ENCODE assay signal across 33 cellular contexts in genomic region chr13:90605690-90606089, GRCh38.
DNase-seq lines count a peak whose midpoint lies in the region; ATAC-seq, FAIRE-seq and TF ChIP-seq lines count a peak whose summit lies in the region.
"Had no signal": no experiment of that assay in that cellular context is flagged by ENCODE, and none has a peak within 500 bp of the region (broad histone marks: within the 10 kb centered on the region; RNA-seq: fewer than 3 reads in every experiment).

No MANE protein-coding gene starts in this region.

- FAIRE-seq in K562 (lab: Jason Lieb, UNC) (no peak), islet of Langerhans (lab: Jason Lieb, UNC) (peak; percentile 27)
- FAIRE-seq: A204.1, A549, D721Med had no signal

- H3K9me1 ChIP-seq in K562 (ENCODE audit: control insufficient read depth, insufficient read depth, low read length): no peaks in the 10 kb centered on the region

- H3K4me2 ChIP-seq in GM23248 (ENCODE audit: unreplicated experiment) (no peak overlapping the region), K562 (ENCODE audit: insufficient read depth, low read length) (no peak overlapping the region)
- H3K4me2 ChIP-seq: A549; BLaER1; BLaER1 treated with 17β-estradiol and CSF1 and Interleukin-3, amounts not matched to agents 10 nM and 100 nM had no signal

- no peak for TF ChIP-seq CTCF in K562 (IDR thresholded peaks at IDR 0.05 in 2 of 3, conservative IDR thresholded peaks at IDR 0.05 in 1 of 3; ENCODE audit: insufficient read depth in 2 of 3, low read depth in 1 of 3, low read length in 3 of 3)

- ATAC-seq in K562: no peak
- ATAC-seq: A549; CD8-positive, alpha-beta T cell had no signal

- no peak for TF ChIP-seq RAD21 in K562 (CRISPR knock-in tag; conservative IDR thresholded peaks at IDR 0.05 in 1 of 2, IDR thresholded peaks at IDR 0.05 in 1 of 2)

- no peak overlapping the region for H3K27ac ChIP-seq in GM23248
- H3K27ac ChIP-seq in K562 (ENCODE audit: extremely low read depth, low read depth, low read length): no peak overlapping the region
- H3K27ac ChIP-seq: 22Rv1; A549; BLaER1; BLaER1 treated with 17β-estradiol and CSF1 and Interleukin-3, amounts not matched to agents 10 nM and 100 nM; C4-2B had no signal

- in situ Hi-C loops in GM23248 (cut with MboI): no loop called here
- in situ Hi-C loops in K562 (cut with MboI): no loop called here

- H3F3A ChIP-seq in GM23248 (ENCODE audit: insufficient read depth): no peaks in the 10 kb centered on the region

- TF ChIP-seq POLR2A in K562 (conservative IDR thresholded peaks at IDR 0.05): no peak

- CTCF ChIA-PET in K562 (lab: Yijun Ruan, JAX; ENCODE audit: low intra/inter-chr PET ratio): no interaction called here

- no peaks in the 10 kb centered on the region for H3K9me2 ChIP-seq in GM23248 (ENCODE audit: insufficient read depth)

- H3K36me3 ChIP-seq in GM23248 (ENCODE audit: low read depth) (no peaks in the 10 kb centered on the region), K562 (ENCODE audit: control insufficient read depth, insufficient read depth, low read length) (no peaks in the 10 kb centered on the region)
- H3K36me3 ChIP-seq: BE2C; BLaER1; BLaER1 treated with 17β-estradiol and CSF1 and Interleukin-3, amounts not matched to agents 10 nM and 100 nM had no signal

- H3K4me3 ChIP-seq in GM23248: no peak overlapping the region
- no peak overlapping the region for H3K4me3 ChIP-seq in K562
- H3K4me3 ChIP-seq: A549; BLaER1; BLaER1 treated with 17β-estradiol and CSF1 and Interleukin-3, amounts not matched to agents 10 nM and 100 nM had no signal

- POLR2A ChIA-PET in K562 (lab: Yijun Ruan, JAX): interaction anchor here (1.6 kb wide), 1 partner anchor 9 kb away, joined by 4 read pairs; no protein-coding TSS in a partner anchor

- no TSS peak for BruUV-seq in K562 (replicated peaks; lab: Mats Ljungman, UMichigan)

- H3K27me3 ChIP-seq in GM23248 (replicated peaks; ENCODE audit: insufficient read depth) (no peaks in the 10 kb centered on the region), K562 (ENCODE audit: control insufficient read depth in 2 of 2, insufficient read depth in 2 of 2, low read length in 2 of 2) (no peaks in the 10 kb centered on the region)
- H3K27me3 ChIP-seq: BE2C; BLaER1; BLaER1 treated with 17β-estradiol and CSF1 and Interleukin-3, amounts not matched to agents 10 nM and 100 nM had no signal

- H4K20me1 ChIP-seq in GM23248 (ENCODE audit: insufficient read depth) (no peaks in the 10 kb centered on the region), K562 (replicated peaks; ENCODE audit: control insufficient read depth, insufficient read depth, low read length) (no peaks in the 10 kb centered on the region)
- H4K20me1 ChIP-seq: BLaER1; BLaER1 treated with 17β-estradiol and CSF1 and Interleukin-3, amounts not matched to agents 10 nM and 100 nM had no signal

- H3K9ac ChIP-seq in GM23248 (no peak overlapping the region), K562 (ENCODE audit: insufficient read depth in 1 of 2, low read depth in 2 of 2, low read length in 2 of 2) (no peak overlapping the region)
- H3K9ac ChIP-seq: BLaER1; BLaER1 treated with 17β-estradiol and CSF1 and Interleukin-3, amounts not matched to agents 10 nM and 100 nM had no signal

- H3K9me3 ChIP-seq in GM23248 (ENCODE audit: low read depth): no peaks in the 10 kb centered on the region
- H3K9me3 ChIP-seq in K562 (replicated peaks; ENCODE audit: control insufficient read depth, insufficient read depth, low read depth, low read length): no peaks in the 10 kb centered on the region
- H3K9me3 ChIP-seq: A549; BE2C; BLaER1; BLaER1 treated with 17β-estradiol and CSF1 and Interleukin-3, amounts not matched to agents 10 nM and 100 nM; Caco-2 had no signal

- 60 to 67% methylated on average over 1 of the region's 1 CpG for WGBS in GM23248 (ENCODE audit: low coverage in 1 of 2, low lambda C conversion rate in 2 of 2, missing lambda C conversion rate in 2 of 2), 2 experiments
- WGBS in K562 (ENCODE audit: insufficient coverage, low coverage, missing lambda C conversion rate): 3% methylated on average over 1 of the region's 1 CpG

- H2AFZ ChIP-seq in GM23248: peak overlapping the region; percentile 54; the same call in 1 of the 2 replicates
- H2AFZ ChIP-seq in K562 (ENCODE audit: low read depth, low read length): no peak overlapping the region

- H3K4me1 ChIP-seq in GM23248 (ENCODE audit: insufficient read depth) (0 out of 2 replicates have a peak, but pooled peaks cover 3% of the 10 kb centered on the region), K562 (replicated peaks in 1 of 2; ENCODE audit: control insufficient read depth in 2 of 2, insufficient read depth in 2 of 2, low read length in 2 of 2) (no peaks in the 10 kb centered on the region)
- H3K4me1 ChIP-seq: A549; BE2C; BLaER1; BLaER1 treated with 17β-estradiol and CSF1 and Interleukin-3, amounts not matched to agents 10 nM and 100 nM; Caco-2 had no signal

- intact Hi-C loops in K562 (cut with micrococcal nuclease): no loop called here

- H3K79me2 ChIP-seq in GM23248 (ENCODE audit: insufficient read depth): no peaks in the 10 kb centered on the region
- H3K79me2 ChIP-seq in K562 (ENCODE audit: control insufficient read depth, insufficient read depth, low read length): no peaks in the 10 kb centered on the region

- TF ChIP-seq EP300 in K562 (IDR thresholded peaks at IDR 0.05; ENCODE audit: low read length): no peak

- DNase-seq in GM23248 (no peak), K562 (ENCODE audit: extremely low read depth in 1 of 4, low spot score in 3 of 4) (no peak), NOMO-1 treated with dmso at 0.1 percent for 144 hours (lab: John Stamatoyannopoulos, UW; ENCODE audit: unreplicated experiment) (no peak), pons (ENCODE audit: low spot score) (no peak)
- DNase-seq in activated naive CD4-positive, alpha-beta T cell treated with anti-CD3 and anti-CD28 coated beads, Interleukin-2, amount 50 U/mL, for 16 hours: no peak
- DNase-seq: 8988T; ACHN; AML-193; BE2C; C1 segment of cervical spinal cord; Caco-2; Calu3; CD4-positive, alpha-beta memory T cell; CD4-positive, alpha-beta T cell; CD4-positive, CD25-positive, alpha-beta regulatory T cell; CD8-positive, alpha-beta memory T cell; CD8-positive, alpha-beta T cell; COR-L47; DMS 273 treated with DMSO at 0.1 percent for 48 hours; DMS153; DMS53; DMS79; DMS79 treated with DMSO at 0.1 percent for 48 hours; DND-41; EL had no signal

TF ChIP-seq in K562, 482 proteins besides CTCF, POLR2A, EP300 and RAD21 (continues in another document):
- TF ChIP-seq ZNF507 (tag; conservative IDR thresholded peaks at IDR 0.05): 0 out of 2 replicates have a peak, but pooled peaks have one; percentile 4
- TF ChIP-seq FOXO4 (CRISPR knock-in tag; IDR thresholded peaks at IDR 0.05): no peak
- TF ChIP-seq, protein P1, sequence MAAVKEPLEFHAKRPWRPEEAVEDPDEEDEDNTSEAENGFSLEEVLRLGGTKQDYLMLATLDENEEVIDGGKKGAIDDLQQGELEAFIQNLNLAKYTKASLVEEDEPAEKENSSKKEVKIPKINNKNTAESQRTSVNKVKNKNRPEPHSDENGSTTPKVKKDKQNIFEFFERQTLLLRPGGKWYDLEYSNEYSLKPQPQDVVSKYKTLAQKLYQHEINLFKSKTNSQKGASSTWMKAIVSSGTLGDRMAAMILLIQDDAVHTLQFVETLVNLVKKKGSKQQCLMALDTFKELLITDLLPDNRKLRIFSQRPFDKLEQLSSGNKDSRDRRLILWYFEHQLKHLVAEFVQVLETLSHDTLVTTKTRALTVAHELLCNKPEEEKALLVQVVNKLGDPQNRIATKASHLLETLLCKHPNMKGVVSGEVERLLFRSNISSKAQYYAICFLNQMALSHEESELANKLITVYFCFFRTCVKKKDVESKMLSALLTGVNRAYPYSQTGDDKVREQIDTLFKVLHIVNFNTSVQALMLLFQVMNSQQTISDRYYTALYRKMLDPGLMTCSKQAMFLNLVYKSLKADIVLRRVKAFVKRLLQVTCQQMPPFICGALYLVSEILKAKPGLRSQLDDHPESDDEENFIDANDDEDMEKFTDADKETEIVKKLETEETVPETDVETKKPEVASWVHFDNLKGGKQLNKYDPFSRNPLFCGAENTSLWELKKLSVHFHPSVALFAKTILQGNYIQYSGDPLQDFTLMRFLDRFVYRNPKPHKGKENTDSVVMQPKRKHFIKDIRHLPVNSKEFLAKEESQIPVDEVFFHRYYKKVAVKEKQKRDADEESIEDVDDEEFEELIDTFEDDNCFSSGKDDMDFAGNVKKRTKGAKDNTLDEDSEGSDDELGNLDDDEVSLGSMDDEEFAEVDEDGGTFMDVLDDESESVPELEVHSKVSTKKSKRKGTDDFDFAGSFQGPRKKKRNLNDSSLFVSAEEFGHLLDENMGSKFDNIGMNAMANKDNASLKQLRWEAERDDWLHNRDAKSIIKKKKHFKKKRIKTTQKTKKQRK (IDR thresholded peaks at IDR 0.05; ENCODE audit: borderline replicate concordance, low read depth, low read length): no peak
- peak; percentile 53; the same call in 1 of the 2 replicates for TF ChIP-seq HEY1 (CRISPR knock-in tag; IDR thresholded peaks at IDR 0.05; ENCODE audit: borderline replicate concordance)
- TF ChIP-seq HNRNPUL1 (IDR thresholded peaks at IDR 0.05; ENCODE audit: low read length): no peak
- no peak for TF ChIP-seq FOXP1 (CRISPR knock-in tag; IDR thresholded peaks at IDR 0.05)
- TF ChIP-seq SP2 (IDR thresholded peaks at IDR 0.05; ENCODE audit: extremely low read depth, low read depth, low read length, poor library complexity, severe bottlenecking): no peak
